In genomic region chr11:73653996-73654395, GRCh38 we compare ENCODE assay signal across 25 cellular contexts. TPM values are rescaled to one million over a fixed set of nuclear protein-coding genes. Genes with fewer than 3 reads are reported as not detected.
DNase-seq lines count a peak whose midpoint lies in the region; ATAC-seq, FAIRE-seq and TF ChIP-seq lines count a peak whose summit lies in the region.
"Had no signal": no experiment of that assay in that cellular context is flagged by ENCODE, and none has a peak within 500 bp of the region (broad histone marks: within the 10 kb centered on the region; RNA-seq: fewer than 3 reads in every experiment).

No MANE protein-coding gene starts in this region.

- H3K9me3 ChIP-seq in gastrocnemius medialis (no peaks in the 10 kb centered on the region), small intestine (ENCODE audit: control insufficient read depth, low read depth) (no peaks in the 10 kb centered on the region)
- H3K9me3 ChIP-seq: Peyer's patch had no signal

- H3K36me3 Mint-ChIP-seq in activated naive CD8-positive, alpha-beta T cell treated with anti-CD3 and anti-CD28 coated beads for 36 hours: no peaks in the 10 kb centered on the region
- H3K36me3 Mint-ChIP-seq in activated naive CD8-positive, alpha-beta T cell treated with anti-CD3 and anti-CD28 coated beads, Interleukin-2, amount 50 U/mL, for 24 hours (ENCODE audit: low read depth): no peaks in the 10 kb centered on the region
- H3K36me3 Mint-ChIP-seq in activated CD4-positive, alpha-beta T cell treated with anti-CD3 and anti-CD28 coated beads for 36 hours (ENCODE audit: low read depth): no peaks in the 10 kb centered on the region

- DNase-seq in activated naive CD8-positive, alpha-beta T cell treated with anti-CD3 and anti-CD28 coated beads for 36 hours: no peak
- DNase-seq in activated naive CD8-positive, alpha-beta T cell treated with anti-CD3 and anti-CD28 coated beads, Interleukin-2, amount 50 U/mL, for 24 hours: no peak
- no peak for DNase-seq in caudate nucleus (lab: John Stamatoyannopoulos, UW)
- no peak for DNase-seq in left ventricle myocardium superior
- DNase-seq in gastrocnemius medialis: no peak
- no peak for DNase-seq in small intestine
- DNase-seq in HT-29 (ENCODE audit: low spot score): no peak
- no peak for DNase-seq in activated CD4-positive, alpha-beta T cell treated with anti-CD3 and anti-CD28 coated beads for 36 hours
- DNase-seq: ACHN; AML-193; CD8-positive, alpha-beta memory T cell; Karpas-422; MV-4-11; NCI-H1105 treated with DMSO at 0.1 percent for 48 hours; NCI-H2081; NCI-H2171; NCI-H526; Peyer's patch had no signal

- 83 to 98% (median 87%) methylated on average over 5 of the region's 5 CpGs for WGBS in small intestine, 3 donors

- POLR2A ChIA-PET in activated CD4-positive, alpha-beta T cell treated with anti-CD3 and anti-CD28 coated beads for 36 hours (lab: Charles Lee): no interaction called here

- no peaks in the 10 kb centered on the region for H3K9me3 Mint-ChIP-seq in activated naive CD8-positive, alpha-beta T cell treated with anti-CD3 and anti-CD28 coated beads for 36 hours
- no peaks in the 10 kb centered on the region for H3K9me3 Mint-ChIP-seq in activated naive CD8-positive, alpha-beta T cell treated with anti-CD3 and anti-CD28 coated beads, Interleukin-2, amount 50 U/mL, for 24 hours
- no peaks in the 10 kb centered on the region for H3K9me3 Mint-ChIP-seq in activated CD4-positive, alpha-beta T cell treated with anti-CD3 and anti-CD28 coated beads for 36 hours (ENCODE audit: low read depth)
- H3K9me3 Mint-ChIP-seq: CD8-positive, alpha-beta memory T cell had no signal

- H3K4me3 ChIP-seq in gastrocnemius medialis (no peak overlapping the region), small intestine (ENCODE audit: low read depth in 1 of 2, low read length in 2 of 2) (no peak overlapping the region)
- H3K4me3 ChIP-seq: Peyer's patch had no signal

- CTCF ChIA-PET in activated CD4-positive, alpha-beta T cell treated with anti-CD3 and anti-CD28 coated beads for 36 hours (lab: Charles Lee): interaction anchor here (0.8 kb wide), 1 partner anchor 13 kb away, joined by 3 read pairs; no protein-coding TSS in a partner anchor

- in situ Hi-C loops in gastrocnemius medialis (cut with MboI; ENCODE audit: low sequenced_read_pairs in 4 of 4): loop anchor here in 3 of 4 donors (10.0 kb wide), 1 partner anchor 249 kb away; no protein-coding TSS in a partner anchor

- TF ChIP-seq CTCF in gastrocnemius medialis (IDR thresholded peaks at IDR 0.05 in 4 of 5, conservative IDR thresholded peaks at IDR 0.05 in 1 of 5): no peak

- no peak for ATAC-seq in activated naive CD8-positive, alpha-beta T cell treated with anti-CD3 and anti-CD28 coated beads, Interleukin-2, amount 50 U/mL, for 24 hours
- ATAC-seq in left ventricle myocardium superior (peak; percentile 89), gastrocnemius medialis (peak; percentile 44 to 91)
- ATAC-seq in activated CD4-positive, alpha-beta T cell treated with anti-CD3 and anti-CD28 coated beads for 36 hours: no peak

- peak overlapping the region; percentile 13 for H3K27ac Mint-ChIP-seq in activated naive CD8-positive, alpha-beta T cell treated with anti-CD3 and anti-CD28 coated beads for 36 hours
- no peak overlapping the region for H3K27ac Mint-ChIP-seq in activated naive CD8-positive, alpha-beta T cell treated with anti-CD3 and anti-CD28 coated beads, Interleukin-2, amount 50 U/mL, for 24 hours
- H3K27ac Mint-ChIP-seq in activated CD4-positive, alpha-beta T cell treated with anti-CD3 and anti-CD28 coated beads for 36 hours: no peak overlapping the region

- H3K27me3 ChIP-seq in gastrocnemius medialis: no peaks in the 10 kb centered on the region
- H3K27me3 ChIP-seq in small intestine (ENCODE audit: control insufficient read depth in 2 of 2, insufficient read depth in 2 of 2, low read length in 2 of 2): no peaks in the 10 kb centered on the region
- H3K27me3 ChIP-seq: Peyer's patch had no signal

- peaks cover 3% of the 10 kb centered on the region for H3K4me1 Mint-ChIP-seq in activated naive CD8-positive, alpha-beta T cell treated with anti-CD3 and anti-CD28 coated beads for 36 hours
- H3K4me1 Mint-ChIP-seq in activated naive CD8-positive, alpha-beta T cell treated with anti-CD3 and anti-CD28 coated beads, Interleukin-2, amount 50 U/mL, for 24 hours: no peaks in the 10 kb centered on the region
- H3K4me1 Mint-ChIP-seq in activated CD4-positive, alpha-beta T cell treated with anti-CD3 and anti-CD28 coated beads for 36 hours: no peaks in the 10 kb centered on the region

- H3K36me3 ChIP-seq in gastrocnemius medialis: no peaks in the 10 kb centered on the region
- H3K36me3 ChIP-seq in small intestine (ENCODE audit: control insufficient read depth in 2 of 2, insufficient read depth in 2 of 2, low read length in 2 of 2): no peaks in the 10 kb centered on the region
- H3K36me3 ChIP-seq: Peyer's patch had no signal

- FAIRE-seq in small intestine (lab: Jason Lieb, UNC): no peak
- FAIRE-seq: G401.6, GM12892, GM18507, GM19239, H1 had no signal

- H3K27ac ChIP-seq in caudate nucleus (ENCODE audit: low read depth, low read length): peak overlapping the region; percentile 46
- no peak overlapping the region for H3K27ac ChIP-seq in gastrocnemius medialis
- H3K27ac ChIP-seq in small intestine (ENCODE audit: low read depth in 1 of 2, low read length in 1 of 2): no peak overlapping the region
- H3K27ac ChIP-seq: 22Rv1, Peyer's patch had no signal

- no peak for TF ChIP-seq POLR2A in gastrocnemius medialis (IDR thresholded peaks at IDR 0.05)

- intact Hi-C loops in left ventricle myocardium superior (cut with micrococcal nuclease) (no loop called here), gastrocnemius medialis (cut with DNase I; ENCODE audit: low total_unique reads) (no loop called here)
- intact Hi-C loops in activated CD4-positive, alpha-beta T cell treated with anti-CD3 and anti-CD28 coated beads for 36 hours (cut with DNase I, micrococcal nuclease): no loop called here

- H3K4me3 Mint-ChIP-seq in activated naive CD8-positive, alpha-beta T cell treated with anti-CD3 and anti-CD28 coated beads for 36 hours: no peak overlapping the region
- no peak overlapping the region for H3K4me3 Mint-ChIP-seq in activated naive CD8-positive, alpha-beta T cell treated with anti-CD3 and anti-CD28 coated beads, Interleukin-2, amount 50 U/mL, for 24 hours
- no peak overlapping the region for H3K4me3 Mint-ChIP-seq in activated CD4-positive, alpha-beta T cell treated with anti-CD3 and anti-CD28 coated beads for 36 hours
- H3K4me3 Mint-ChIP-seq: CD8-positive, alpha-beta memory T cell had no signal

- no peaks in the 10 kb centered on the region for H3K27me3 Mint-ChIP-seq in activated naive CD8-positive, alpha-beta T cell treated with anti-CD3 and anti-CD28 coated beads for 36 hours
- H3K27me3 Mint-ChIP-seq in activated naive CD8-positive, alpha-beta T cell treated with anti-CD3 and anti-CD28 coated beads, Interleukin-2, amount 50 U/mL, for 24 hours: no peaks in the 10 kb centered on the region
- H3K27me3 Mint-ChIP-seq in activated CD4-positive, alpha-beta T cell treated with anti-CD3 and anti-CD28 coated beads for 36 hours: no peaks in the 10 kb centered on the region
- H3K27me3 Mint-ChIP-seq: CD8-positive, alpha-beta memory T cell had no signal

- H3K4me1 ChIP-seq in gastrocnemius medialis (no peaks in the 10 kb centered on the region), small intestine (ENCODE audit: control insufficient read depth in 2 of 2, insufficient read depth in 1 of 2, low read depth in 1 of 2, low read length in 1 of 2) (no peaks in the 10 kb centered on the region)
- H3K4me1 ChIP-seq: Peyer's patch had no signal

RNA-seq across cellular contexts. Expression of gene PLEKHB1, which starts 7.6 kb away (rescaled TPM):
- 10 to 100 TPM in 1 of 2 experiments, 1 to 10 TPM in 1; 6.8 to 13.3 TPM for total RNA-seq in activated naive CD8-positive, alpha-beta T cell treated with anti-CD3 and anti-CD28 coated beads for 36 hours
- total RNA-seq in left ventricle myocardium superior (6.1 TPM), gastrocnemius medialis (10 to 100 TPM in 1 of 4 donors, 1 to 10 TPM in 3; 4.2 to 10.4 (median 5.3) TPM)
- 10 to 100 TPM; 11.1 to 20.8 (median 12.7) TPM for polyA plus RNA-seq in small intestine
- total RNA-seq in HT-29 (2014; rRNA removed; shearing (Covaris generic)): 43.0 and 46.5 TPM in 2 replicates
- total RNA-seq in activated CD4-positive, alpha-beta T cell treated with anti-CD3 and anti-CD28 coated beads for 36 hours: 10 to 100 TPM; 10.6 to 16.2 TPM
- total RNA-seq: Daoy had no signal

RNA-seq across cellular contexts. Expression of gene FAM168A, which starts 56.1 kb away (rescaled TPM):
- total RNA-seq in activated naive CD8-positive, alpha-beta T cell treated with anti-CD3 and anti-CD28 coated beads for 36 hours: 10 to 100 TPM; 11.3 to 11.7 TPM
- total RNA-seq in left ventricle myocardium superior (30.6 TPM), gastrocnemius medialis (10 to 100 TPM; 15.9 to 29.3 (median 21.4) TPM)
- 10 to 100 TPM in 1 of 3 donors, 1 to 10 TPM in 2; 5.4 to 14.3 (median 5.6) TPM for polyA plus RNA-seq in small intestine
- total RNA-seq in HT-29 (2014; rRNA removed; shearing (Covaris generic)): 8.1 and 8.2 TPM in 2 replicates
- 10 to 100 TPM; 12.7 to 17.5 TPM for total RNA-seq in activated CD4-positive, alpha-beta T cell treated with anti-CD3 and anti-CD28 coated beads for 36 hours

Comparison
In these comparisons a context has a peak if more than half of its experiments do, and no peak if none do; other contexts are left out.
1. ATAC-seq: peak in left ventricle myocardium superior (single experiment) and gastrocnemius medialis (2 of 2); none in activated naive CD8-positive, alpha-beta T cell treated with anti-CD3 and anti-CD28 coated beads, Interleukin-2, amount 50 U/mL, for 24 hours (single experiment) and activated CD4-positive, alpha-beta T cell treated with anti-CD3 and anti-CD28 coated beads for 36 hours (single experiment).